1 cellular context compared by ENCODE assay signal in genomic region chr4:33882246-33882990, GRCh38.
TF ChIP-seq lines count a peak whose summit lies in the region.

No MANE protein-coding gene starts in this region.

TF ChIP-seq in GM23338, 12 proteins besides CTCF, POLR2A, EP300 and RAD21 (continued from another document):
- no peak for TF ChIP-seq REST (IDR thresholded peaks at IDR 0.05; ENCODE audit: unreplicated experiment)
